11 cellular contexts compared by ENCODE assay signal in the genomic region with DNA sequence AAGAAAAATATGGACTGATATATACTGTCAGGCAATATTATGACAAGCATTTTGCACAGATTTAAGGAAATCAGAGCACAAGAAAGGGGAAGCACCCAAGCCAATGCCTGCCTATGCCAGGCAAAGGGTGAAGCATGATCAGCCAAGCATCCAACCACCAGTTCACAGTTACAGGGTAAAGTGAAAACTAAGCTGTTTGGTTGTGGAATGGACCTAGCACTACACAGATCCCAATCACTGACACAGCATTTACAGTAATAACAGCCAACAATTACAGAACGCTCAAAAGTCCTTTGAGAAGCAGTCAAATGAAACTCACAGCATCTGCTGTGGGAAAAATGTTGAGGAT.
DNase-seq lines count a peak whose midpoint lies in the region; ATAC-seq and TF ChIP-seq lines count a peak whose summit lies in the region.
"Had no signal": no experiment of that assay in that cellular context is flagged by ENCODE, and none has a peak within 500 bp of the region (broad histone marks: within the 10 kb centered on the region; RNA-seq: fewer than 3 reads in every experiment).

No MANE protein-coding gene starts in this region.

- H3K4me3 Mint-ChIP-seq in natural killer cell treated with Interleukin-12 subunit alpha and Interleukin-12 subunit beta and Interleukin-15 and Interleukin-18, amount 100 ng/mL, for 72 hours: no peak overlapping the region

- H3K27me3 ChIP-seq in left ventricle myocardium inferior (ENCODE audit: low read depth) (peaks cover 10% of the 10 kb centered on the region), OCI-LY3 (ENCODE audit: low read depth, low read length) (peaks cover 20% of the 10 kb centered on the region), thyroid gland (no peaks in the 10 kb centered on the region)

- H3K27ac ChIP-seq in left ventricle myocardium inferior (replicated peaks) (no peak overlapping the region), OCI-LY3 (ENCODE audit: low read length) (no peak overlapping the region), thyroid gland (peak overlapping the region in 2 of 3 donors; percentile 47 to 49)

- H3K36me3 Mint-ChIP-seq in natural killer cell treated with Interleukin-12 subunit alpha and Interleukin-12 subunit beta and Interleukin-15 and Interleukin-18, amount 100 ng/mL, for 72 hours: no peaks in the 10 kb centered on the region

- peak; percentile 27 for ATAC-seq in left ventricle myocardium superior
- ATAC-seq in HG02870 (IDR thresholded peaks at IDR 0.05; ENCODE audit: unreplicated experiment): peak; percentile 59
- no peak for ATAC-seq in natural killer cell treated with Interleukin-12 subunit alpha and Interleukin-12 subunit beta and Interleukin-15 and Interleukin-18, amount 100 ng/mL, for 72 hours

- H3K9me3 ChIP-seq in left ventricle myocardium inferior (replicated peaks) (no peaks in the 10 kb centered on the region), OCI-LY3 (ENCODE audit: insufficient read depth, low read length) (no peaks in the 10 kb centered on the region), thyroid gland (no peaks in the 10 kb centered on the region)

- H3K4me1 ChIP-seq in left ventricle myocardium inferior (no peaks in the 10 kb centered on the region), OCI-LY3 (ENCODE audit: low read length) (peaks cover 32% of the 10 kb centered on the region), thyroid gland (peaks cover 15 to 34% of the 10 kb centered on the region in 2 donors)

- no peaks in the 10 kb centered on the region for H3K4me1 Mint-ChIP-seq in natural killer cell treated with Interleukin-12 subunit alpha and Interleukin-12 subunit beta and Interleukin-15 and Interleukin-18, amount 100 ng/mL, for 72 hours (ENCODE audit: low read depth in 2 of 2)

- no peaks in the 10 kb centered on the region for H4K20me1 ChIP-seq in OCI-LY3 (ENCODE audit: insufficient read depth, low read length)

- H3K4me3 ChIP-seq in left ventricle myocardium inferior: no peak overlapping the region
- peak overlapping the region; percentile 66 for H3K4me3 ChIP-seq in OCI-LY3 (ENCODE audit: low read length)
- H3K4me3 ChIP-seq in thyroid gland (replicated peaks in 1 of 3): no peak overlapping the region

- no peak overlapping the region for H2AFZ ChIP-seq in OCI-LY3 (ENCODE audit: low read depth, low read length)

- intact Hi-C loops in left ventricle myocardium superior (cut with micrococcal nuclease): no loop called here
- intact Hi-C loops in left ventricle myocardium inferior (cut with micrococcal nuclease): no loop called here
- intact Hi-C loops in thyroid gland (cut with DNase I): no loop called here

- H3K36me3 ChIP-seq in left ventricle myocardium inferior (no peaks in the 10 kb centered on the region), OCI-LY3 (replicated peaks; ENCODE audit: low read depth, low read length) (no peaks in the 10 kb centered on the region), thyroid gland (no peaks in the 10 kb centered on the region)

- no peaks in the 10 kb centered on the region for H3K79me2 ChIP-seq in OCI-LY3 (ENCODE audit: low read length)

- H3K9ac ChIP-seq in OCI-LY3 (ENCODE audit: low read length): no peak overlapping the region

- peak overlapping the region; percentile 76 for H3K4me2 ChIP-seq in OCI-LY3 (ENCODE audit: low read length)

- no peak for TF ChIP-seq POLR2A in thyroid gland (IDR thresholded peaks at IDR 0.05)

- WGBS in thyroid gland, 2 donors: 26 to 32% methylated on average over 1 of the region's 1 CpG

- no peak overlapping the region for H3K27ac Mint-ChIP-seq in natural killer cell treated with Interleukin-12 subunit alpha and Interleukin-12 subunit beta and Interleukin-15 and Interleukin-18, amount 100 ng/mL, for 72 hours

- DNase-seq in left ventricle myocardium superior (no peak), left ventricle myocardium inferior (no peak), thyroid gland (peak; percentile 62 to 77), occipital lobe (lab: John Stamatoyannopoulos, UW) (no peak), GM03348 (ENCODE audit: low spot score) (no peak)
- no peak for DNase-seq in natural killer cell treated with Interleukin-12 subunit alpha and Interleukin-12 subunit beta and Interleukin-15 and Interleukin-18, amount 100 ng/mL, for 72 hours (ENCODE audit: low spot score)
- DNase-seq: effector memory CD4-positive, alpha-beta T cell; kidney; right cardiac atrium had no signal

- H3K27me3 Mint-ChIP-seq in natural killer cell treated with Interleukin-12 subunit alpha and Interleukin-12 subunit beta and Interleukin-15 and Interleukin-18, amount 100 ng/mL, for 72 hours: peaks cover 4 to 8% of the 10 kb centered on the region in 2 donors

- no peaks in the 10 kb centered on the region for H3K9me3 Mint-ChIP-seq in natural killer cell treated with Interleukin-12 subunit alpha and Interleukin-12 subunit beta and Interleukin-15 and Interleukin-18, amount 100 ng/mL, for 72 hours

- TF ChIP-seq CTCF in left ventricle myocardium inferior (IDR thresholded peaks at IDR 0.05; ENCODE audit: borderline replicate concordance): no peak
- TF ChIP-seq CTCF in OCI-LY3 (IDR thresholded peaks at IDR 0.05; ENCODE audit: low read depth, low read length): no peak
- no peak for TF ChIP-seq CTCF in thyroid gland (IDR thresholded peaks at IDR 0.05)

Comparison
In these comparisons a context has a peak if more than half of its experiments do, and no peak if none do; other contexts are left out.
1. ATAC-seq: peak in left ventricle myocardium superior (single experiment) and HG02870 (single experiment); none in natural killer cell treated with Interleukin-12 subunit alpha and Interleukin-12 subunit beta and Interleukin-15 and Interleukin-18, amount 100 ng/mL, for 72 hours (0 of 2).
2. DNase-seq: peak in thyroid gland (2 of 2); none in left ventricle myocardium superior (single experiment), left ventricle myocardium inferior (single experiment), occipital lobe (single experiment), GM03348 (single experiment) and natural killer cell treated with Interleukin-12 subunit alpha and Interleukin-12 subunit beta and Interleukin-15 and Interleukin-18, amount 100 ng/mL, for 72 hours (single experiment).
3. H3K27ac ChIP-seq: peak in thyroid gland (2 of 3); none in left ventricle myocardium inferior (single experiment) and OCI-LY3 (single experiment).